In genomic region chr2:142180820-142181533, GRCh38 we compare ENCODE assay signal across 2 cellular contexts.
A peak's percentile ranks its signal among the peaks of the same experiment; 100 is the strongest.
TF ChIP-seq lines count a peak whose summit lies in the region.

No MANE protein-coding gene starts in this region.

TF ChIP-seq in HCT116, 20 proteins besides CTCF, POLR2A, EP300 and RAD21:
- peak; percentile 63 for TF ChIP-seq JUND (IDR thresholded peaks at IDR 0.05)
- TF ChIP-seq FOSL1 (IDR thresholded peaks at IDR 0.05; ENCODE audit: low read depth), result peak; percentile 63; the same call in 1 of the 2 replicates
- no peak for TF ChIP-seq SIN3A (IDR thresholded peaks at IDR 0.05; ENCODE audit: low read depth)
- TF ChIP-seq CBX3 (IDR thresholded peaks at IDR 0.05; ENCODE audit: low read depth), result peak; percentile 88
- TF ChIP-seq YY1 (IDR thresholded peaks at IDR 0.05; ENCODE audit: extremely low read depth, insufficient replicate concordance, low read depth, low read length), result peak; percentile 33
- no peak for TF ChIP-seq SRF (IDR thresholded peaks at IDR 0.05; ENCODE audit: low read depth)

TF ChIP-seq in HepG2, 621 proteins besides CTCF, POLR2A, EP300 and RAD21 (continues in another document):
- 0 out of 2 replicates have a peak, but pooled peaks have one; percentile 26 for TF ChIP-seq MED1 (CRISPR knock-in tag; IDR thresholded peaks at IDR 0.05)
- peak in 1 of 2 experiments; percentile 75; a peak in 2 of 4 replicates for TF ChIP-seq HMGXB4 (CRISPR knock-in tag; IDR thresholded peaks at IDR 0.05; ENCODE audit: borderline replicate concordance in 1 of 2, low read depth in 1 of 2)
- TF ChIP-seq ZNF383 (CRISPR knock-in tag; IDR thresholded peaks at IDR 0.05; ENCODE audit: borderline replicate concordance), result no peak
- no peak for TF ChIP-seq MBD4 (IDR thresholded peaks at IDR 0.05; ENCODE audit: borderline replicate concordance, low read length)
- TF ChIP-seq ZBTB7B (CRISPR knock-in tag; IDR thresholded peaks at IDR 0.05), result peak; percentile 65; the same call in 1 of the 2 replicates
- TF ChIP-seq ZNF614 (CRISPR knock-in tag; IDR thresholded peaks at IDR 0.05; ENCODE audit: borderline replicate concordance), result peak; percentile 34; the same call in 1 of the 2 replicates
- TF ChIP-seq GATAD2A (CRISPR knock-in tag; IDR thresholded peaks at IDR 0.05), result peak; percentile 31; the same call in 1 of the 2 replicates
- peak; percentile 53; the same call in 1 of the 2 replicates for TF ChIP-seq KDM2A (CRISPR knock-in tag; IDR thresholded peaks at IDR 0.05; ENCODE audit: borderline replicate concordance, low read depth)
- TF ChIP-seq BORCS8-MEF2B (CRISPR knock-in tag; IDR thresholded peaks at IDR 0.05), result 0 out of 2 replicates have a peak, but pooled peaks have one; percentile 17
- TF ChIP-seq GABPB1 (CRISPR knock-in tag; IDR thresholded peaks at IDR 0.05), result 0 out of 2 replicates have a peak, but pooled peaks have one; percentile 13
- TF ChIP-seq PAX8 (CRISPR knock-in tag; IDR thresholded peaks at IDR 0.05; ENCODE audit: borderline replicate concordance), result no peak
- no peak for TF ChIP-seq PAXIP1 (CRISPR knock-in tag; conservative IDR thresholded peaks at IDR 0.05)
- TF ChIP-seq YEATS4 (CRISPR knock-in tag; IDR thresholded peaks at IDR 0.05; ENCODE audit: borderline replicate concordance), result peak; percentile 40; the same call in 1 of the 2 replicates
- 0 out of 2 replicates have a peak, but pooled peaks have one; percentile 39 for TF ChIP-seq SATB2 (CRISPR knock-in tag; IDR thresholded peaks at IDR 0.05)
- TF ChIP-seq XRCC5 (optimal IDR thresholded peaks at IDR 0.05; ENCODE audit: low read length), result peak; percentile 84
- TF ChIP-seq HNF1B (CRISPR knock-in tag; IDR thresholded peaks at IDR 0.05), result 0 out of 2 replicates have a peak, but pooled peaks have one; percentile 36
- peak; percentile 55; the same call in 1 of the 2 replicates for TF ChIP-seq ATF3 (CRISPR knock-in tag; IDR thresholded peaks at IDR 0.05)
- no peak for TF ChIP-seq POGZ (CRISPR knock-in tag; IDR thresholded peaks at IDR 0.05)
- TF ChIP-seq ZSCAN5A (CRISPR knock-in tag; IDR thresholded peaks at IDR 0.05; ENCODE audit: borderline replicate concordance), result no peak
- peak; percentile 68 for TF ChIP-seq ZNF501 (CRISPR knock-in tag; IDR thresholded peaks at IDR 0.05)
- TF ChIP-seq HMG20A (CRISPR knock-in tag; IDR thresholded peaks at IDR 0.05; ENCODE audit: borderline replicate concordance), result 0 out of 2 replicates have a peak, but pooled peaks have one; percentile 22
- TF ChIP-seq JUND (CRISPR knock-in tag; IDR thresholded peaks at IDR 0.05), result peak; percentile 76; the same call in 1 of the 2 replicates
- peak; percentile 40; the same call in 1 of the 2 replicates for TF ChIP-seq ZNF350 (CRISPR knock-in tag; IDR thresholded peaks at IDR 0.05; ENCODE audit: borderline replicate concordance, low read depth)
- peak; percentile 96 for TF ChIP-seq FOSL2 (CRISPR knock-in tag; IDR thresholded peaks at IDR 0.05)
- no peak for TF ChIP-seq HOXA9 (CRISPR knock-in tag; IDR thresholded peaks at IDR 0.05; ENCODE audit: borderline replicate concordance)
- peak; percentile 31; the same call in 1 of the 2 replicates for TF ChIP-seq STAG1 (CRISPR knock-in tag; IDR thresholded peaks at IDR 0.05)
- TF ChIP-seq FOXP4 (CRISPR knock-in tag; IDR thresholded peaks at IDR 0.05), result peak; percentile 24; the same call in 1 of the 2 replicates
- TF ChIP-seq RERE (CRISPR knock-in tag; IDR thresholded peaks at IDR 0.05; ENCODE audit: low read depth), result no peak
- TF ChIP-seq BRD4 (CRISPR knock-in tag; IDR thresholded peaks at IDR 0.05), result no peak
- 0 out of 2 replicates have a peak, but pooled peaks have one; percentile 24 for TF ChIP-seq SALL2 (CRISPR knock-in tag; IDR thresholded peaks at IDR 0.05)
- 0 out of 2 replicates have a peak, but pooled peaks have one; percentile 26 for TF ChIP-seq SP2 (CRISPR knock-in tag; IDR thresholded peaks at IDR 0.05)
- peak; percentile 34 for TF ChIP-seq TEAD3 (CRISPR knock-in tag; optimal IDR thresholded peaks at IDR 0.05; ENCODE audit: borderline replicate concordance)
- no peak for TF ChIP-seq FOXJ3 (CRISPR knock-in tag; IDR thresholded peaks at IDR 0.05; ENCODE audit: borderline replicate concordance)
- TF ChIP-seq ZNF687 (CRISPR knock-in tag; IDR thresholded peaks at IDR 0.05), result peak; percentile 22; the same call in 1 of the 2 replicates
- TF ChIP-seq ZNF572 (CRISPR knock-in tag; IDR thresholded peaks at IDR 0.05), result peak; percentile 49; the same call in 1 of the 2 replicates
